ENCODE assay signal across 25 cellular contexts in genomic region chr1:53971718-53972117, GRCh38. TPM values are rescaled to one million over a fixed set of nuclear protein-coding genes. Genes with fewer than 3 reads are reported as not detected.
"Had no signal": no experiment of that assay in that cellular context is flagged by ENCODE, and none has a peak within 500 bp of the region (broad histone marks: within the 10 kb centered on the region; RNA-seq: fewer than 3 reads in every experiment).

No MANE protein-coding gene starts in this region.

- H3K9me3 Mint-ChIP-seq: activated naive CD4-positive, alpha-beta T cell treated with anti-CD3 and anti-CD28 coated beads for 36 hours; activated naive CD8-positive, alpha-beta T cell treated with anti-CD3 and anti-CD28 coated beads, Interleukin-2, amount 50 U/mL, for 24 hours; activated T-helper 17 cell treated with anti-CD3 and anti-CD28 coated beads, Interleukin-2, amount 50 U/mL, for 72 hours; central memory CD8-positive, alpha-beta T cell; nephron progenitor cell had no signal

- H3K4me1 Mint-ChIP-seq: activated naive CD8-positive, alpha-beta T cell treated with anti-CD3 and anti-CD28 coated beads, Interleukin-2, amount 50 U/mL, for 24 hours; activated T-helper 17 cell treated with anti-CD3 and anti-CD28 coated beads, Interleukin-2, amount 50 U/mL, for 72 hours; central memory CD8-positive, alpha-beta T cell; nephron progenitor cell had no signal

- ATAC-seq: activated CD4-positive, CD25-positive, alpha-beta regulatory T cell treated with anti-CD3 and anti-CD28 coated beads, Interleukin-2, amount 50 U/mL, for 24 hours; activated naive CD8-positive, alpha-beta T cell treated with anti-CD3 and anti-CD28 coated beads, Interleukin-2, amount 50 U/mL, for 24 hours; activated T-helper 17 cell treated with anti-CD3 and anti-CD28 coated beads, Interleukin-2, amount 50 U/mL, for 72 hours; body of pancreas had no signal

- H3K27me3 ChIP-seq: body of pancreas, right atrium auricular region had no signal

- H3K4me3 Mint-ChIP-seq: activated naive CD4-positive, alpha-beta T cell treated with anti-CD3 and anti-CD28 coated beads for 36 hours; activated naive CD8-positive, alpha-beta T cell treated with anti-CD3 and anti-CD28 coated beads, Interleukin-2, amount 50 U/mL, for 24 hours; activated T-helper 17 cell treated with anti-CD3 and anti-CD28 coated beads, Interleukin-2, amount 50 U/mL, for 72 hours; central memory CD8-positive, alpha-beta T cell; nephron progenitor cell had no signal

- H3K4me3 ChIP-seq: body of pancreas, right atrium auricular region, skin epidermis had no signal

- H3K27ac Mint-ChIP-seq: activated naive CD4-positive, alpha-beta T cell treated with anti-CD3 and anti-CD28 coated beads for 36 hours; activated naive CD8-positive, alpha-beta T cell treated with anti-CD3 and anti-CD28 coated beads, Interleukin-2, amount 50 U/mL, for 24 hours; activated T-helper 17 cell treated with anti-CD3 and anti-CD28 coated beads, Interleukin-2, amount 50 U/mL, for 72 hours; nephron progenitor cell; progenitor cell of endocrine pancreas had no signal

- H3K27me3 Mint-ChIP-seq: activated naive CD8-positive, alpha-beta T cell treated with anti-CD3 and anti-CD28 coated beads, Interleukin-2, amount 50 U/mL, for 24 hours; activated T-helper 17 cell treated with anti-CD3 and anti-CD28 coated beads, Interleukin-2, amount 50 U/mL, for 72 hours; central memory CD8-positive, alpha-beta T cell; progenitor cell of endocrine pancreas had no signal

- DNase-seq: activated CD4-positive, alpha-beta T cell treated with anti-CD3 and anti-CD28 coated beads, Interleukin-2, amount 50 U/mL, for 1 hour; activated naive CD4-positive, alpha-beta T cell treated with anti-CD3 and anti-CD28 coated beads for 36 hours; activated naive CD8-positive, alpha-beta T cell treated with anti-CD3 and anti-CD28 coated beads, Interleukin-2, amount 50 U/mL, for 24 hours; body of pancreas; dermis blood vessel endothelial cell; erythroblast; foreskin fibroblast; glutamatergic neuron; nephron progenitor cell; occipital lobe; stimulated activated CD4-positive, alpha-beta T cell treated with anti-CD3 and anti-CD28 coated beads, Interleukin-4, amount 100 ng/mL, for 4 hours; stimulated activated CD8-positive, alpha-beta memory T cell treated with anti-CD3 and anti-CD28 coated beads, Interleukin-4, amount 100 ng/mL, for 48 hours; stimulated activated naive CD4-positive, alpha-beta T cell treated with Interleukin-2 at 50 U/mL for 16 hours; substantia nigra; T-helper 1 cell; T1000 had no signal

- H3K27ac ChIP-seq: body of pancreas, right atrium auricular region, skin epidermis had no signal

RNA-seq across cellular contexts. Expression of gene LDLRAD1, which starts 46.3 kb away (rescaled TPM):
- total RNA-seq: activated CD8-positive, alpha-beta memory T cell treated with anti-CD3 and anti-CD28 coated beads for 36 hours; activated naive CD4-positive, alpha-beta T cell treated with anti-CD3 and anti-CD28 coated beads for 36 hours; activated T-helper 17 cell treated with anti-CD3 and anti-CD28 coated beads, Interleukin-2, amount 50 U/mL, for 72 hours; body of pancreas; dermis blood vessel endothelial cell; liver; mesenteric fat pad; occipital lobe; right atrium auricular region had no signal
